Comparison of ENCODE assay signal across 8 cellular contexts in the genomic region with DNA sequence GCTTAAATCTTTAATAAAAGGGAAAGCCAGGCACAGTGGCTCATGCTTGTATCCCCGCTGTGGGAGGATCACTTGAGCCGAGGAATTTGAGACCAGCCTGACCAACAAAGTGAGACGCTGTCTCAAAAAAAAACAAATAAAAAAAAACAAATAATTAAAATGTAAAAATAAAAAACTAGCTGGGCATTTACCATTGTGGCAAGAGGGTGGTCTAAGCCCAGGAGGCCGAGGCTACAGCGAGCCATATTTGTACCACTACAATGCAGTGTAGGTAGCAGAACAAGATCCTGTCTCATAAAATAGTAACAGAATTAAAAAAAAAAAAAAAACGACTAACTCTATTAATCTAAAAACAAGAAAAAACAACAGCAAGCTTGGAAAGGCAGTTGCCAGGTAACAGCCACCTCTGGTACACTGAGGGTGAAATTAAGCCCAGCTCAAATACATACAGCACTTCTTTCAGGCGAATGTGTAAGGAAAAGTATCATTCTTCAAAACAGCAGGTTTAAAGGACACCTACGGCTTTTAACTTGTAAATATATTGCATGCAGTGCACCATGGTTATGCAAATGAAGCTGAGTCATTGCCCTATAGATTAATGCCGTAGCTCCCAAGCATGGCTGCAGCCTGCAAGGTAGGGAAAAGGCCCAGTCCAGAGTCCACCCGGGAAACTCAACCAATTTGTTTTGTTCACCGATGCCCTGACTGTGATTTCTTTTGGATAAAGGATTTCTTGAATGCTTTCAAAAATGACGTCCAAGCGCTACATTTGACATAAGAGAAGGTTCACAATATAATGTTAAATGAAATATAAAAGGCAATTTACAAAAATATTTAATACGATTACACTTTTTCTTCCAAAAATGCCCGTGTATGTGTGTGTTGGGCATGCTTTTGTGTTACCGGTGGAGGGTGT. TPM values are rescaled to one million over a fixed set of nuclear protein-coding genes. Genes with fewer than 3 reads are reported as not detected.
A peak's percentile ranks its signal among the peaks of the same experiment; 100 is the strongest.
DNase-seq lines count a peak whose midpoint lies in the region; ATAC-seq, FAIRE-seq and TF ChIP-seq lines count a peak whose summit lies in the region.

No MANE protein-coding gene starts in this region.

- FAIRE-seq in TTC549 (lab: Jason Lieb, UNC): peak; percentile 88

- H3K27me3 ChIP-seq in left lung: no peaks in the 10 kb centered on the region

- ATAC-seq in left lung (no peak), HG03196 (IDR thresholded peaks at IDR 0.05; ENCODE audit: unreplicated experiment) (no peak), GM18498 (IDR thresholded peaks at IDR 0.05; ENCODE audit: unreplicated experiment) (no peak), GM21529 (IDR thresholded peaks at IDR 0.05; ENCODE audit: unreplicated experiment) (no peak)

- no peaks in the 10 kb centered on the region for H3K36me3 ChIP-seq in left lung

- TF ChIP-seq EP300 in Ishikawa (IDR thresholded peaks at IDR 0.05; ENCODE audit: borderline replicate concordance): no peak

- no peak for TF ChIP-seq RAD21 in Ishikawa (IDR thresholded peaks at IDR 0.05; ENCODE audit: low read depth)

- no peak overlapping the region for H3K27ac ChIP-seq in left lung

- H3K9me3 ChIP-seq in left lung: no peaks in the 10 kb centered on the region

- no peak overlapping the region for H3K4me3 ChIP-seq in left lung

- no peak for TF ChIP-seq CTCF in left lung (IDR thresholded peaks at IDR 0.05)

- DNase-seq in DMS 273 treated with DMSO at 0.1 percent for 48 hours (lab: John Stamatoyannopoulos, UW): peak; percentile 92
- DNase-seq in kidney glomerular epithelial cell (lab: John Stamatoyannopoulos, UW): peak; percentile 26
- no peak for DNase-seq in left lung

- intact Hi-C loops in left lung (cut with DNase I): no loop called here

- H3K4me1 ChIP-seq in left lung: no peaks in the 10 kb centered on the region

TF ChIP-seq in Ishikawa, 13 proteins besides CTCF, POLR2A, EP300 and RAD21:
- TF ChIP-seq EGR1 (IDR thresholded peaks at IDR 0.05) (no peak), YY1 (IDR thresholded peaks at IDR 0.05; ENCODE audit: low read depth) (peak; percentile 72)
TF ChIP-seq in Ishikawa: peak in this region for 1.

RNA-seq across cellular contexts. Expression of a gene that starts 14.5 kb away (rescaled TPM):
- total RNA-seq in left lung: 10 to 100 TPM in 1 of 2 donors, 1 to 10 TPM in 1; 9.6 to 11.3 TPM

RNA-seq across cellular contexts. Expression of a gene that starts 52.3 kb away (rescaled TPM):
- 10 to 100 TPM; 25.8 to 36.9 TPM for total RNA-seq in left lung

RNA-seq across cellular contexts. Expression of a gene that starts 59.3 kb away (rescaled TPM):
- total RNA-seq in left lung: 10 to 100 TPM; 10.2 to 15.7 TPM

Comparison
In these comparisons a context has a peak if more than half of its experiments do, and no peak if none do; other contexts are left out.
1. DNase-seq: peak in DMS 273 treated with DMSO at 0.1 percent for 48 hours (single experiment) and kidney glomerular epithelial cell (single experiment); none in left lung (0 of 2).